In genomic region chr18:67475673-67476072, GRCh38 we compare ENCODE assay signal across 28 cellular contexts. TPM values are rescaled to one million over a fixed set of nuclear protein-coding genes. Genes with fewer than 3 reads are reported as not detected.
DNase-seq lines count a peak whose midpoint lies in the region; TF ChIP-seq lines count a peak whose summit lies in the region.
"Had no signal": no experiment of that assay in that cellular context is flagged by ENCODE, and none has a peak within 500 bp of the region (broad histone marks: within the 10 kb centered on the region; RNA-seq: fewer than 3 reads in every experiment).

No MANE protein-coding gene starts in this region.

- H2AFZ ChIP-seq in H9 (ENCODE audit: low read length) = no peak overlapping the region

- no peak overlapping the region for H2BK20ac ChIP-seq in H9 (ENCODE audit: low read depth, low read length, poor library complexity, severe bottlenecking)

- H4K5ac ChIP-seq in H9 (ENCODE audit: insufficient read length, low read depth, low read length) = no peak overlapping the region

- H3K14ac ChIP-seq in H9 (ENCODE audit: insufficient read depth, low read length) = no peak overlapping the region

- H3K4ac ChIP-seq in H9 (ENCODE audit: low read depth, low read length) = no peak overlapping the region

- no peak overlapping the region for H2BK120ac ChIP-seq in H9 (ENCODE audit: low read depth, low read length, poor library complexity, severe bottlenecking)

- H2BK15ac ChIP-seq in H9 (ENCODE audit: low read depth, low read length) = no peak overlapping the region

- H3T11ph ChIP-seq in H9 (ENCODE audit: low read length) = peak overlapping the region; percentile 53

- H4K91ac ChIP-seq in H9 (ENCODE audit: insufficient read length, low read depth, low read length) = no peak overlapping the region

- no peaks in the 10 kb centered on the region for H4K20me1 ChIP-seq in H9 (ENCODE audit: control insufficient read depth, insufficient read depth, insufficient read length)

- no peak overlapping the region for H4K8ac ChIP-seq in H9 (replicated peaks; ENCODE audit: insufficient read length, low read depth, low read length)

- no peaks in the 10 kb centered on the region for H3K27me3 ChIP-seq in H9 (ENCODE audit: insufficient read depth, low read length)
- H3K27me3 ChIP-seq: gastroesophageal sphincter, SJCRH30, stomach, tibial artery had no signal

- H3K4me1 Mint-ChIP-seq in H9 = peaks cover 4 to 5% of the 10 kb centered on the region in 2 experiments; a peak in 3 of 4 replicates
- H3K4me1 Mint-ChIP-seq: activated naive CD8-positive, alpha-beta T cell treated with anti-CD3 and anti-CD28 coated beads, Interleukin-2, amount 50 U/mL, for 24 hours; B cell had no signal

- no peak overlapping the region for H3K23ac ChIP-seq in H9 (ENCODE audit: insufficient read length, low read depth, low read length)

- H3K9me3 Mint-ChIP-seq in H9 = no peaks in the 10 kb centered on the region
- H3K9me3 Mint-ChIP-seq: activated naive CD8-positive, alpha-beta T cell treated with anti-CD3 and anti-CD28 coated beads, Interleukin-2, amount 50 U/mL, for 24 hours; natural killer cell treated with Interleukin-12 subunit alpha and Interleukin-12 subunit beta and Interleukin-15 and Interleukin-18, amount 100 ng/mL, for 72 hours; T-helper 1 cell treated with Interleukin-12 subunit alpha and Interleukin-12 subunit beta and Interleukin-4 antibody, amounts not matched to agents 30 μg/mL and 1 μg/mL, for 36 hours had no signal

- no peaks in the 10 kb centered on the region for H3K4me1 ChIP-seq in H9 (ENCODE audit: insufficient read depth, low read length)
- H3K4me1 ChIP-seq: gastroesophageal sphincter, SJCRH30, tibial artery had no signal

- H3K27ac ChIP-seq in H9 (ENCODE audit: insufficient read length, low read depth, low read length) = no peak overlapping the region
- H3K27ac ChIP-seq: gastroesophageal sphincter, SJCRH30, stomach, tibial artery had no signal

- no peaks in the 10 kb centered on the region; the same call in 1 of the 2 replicates for H3K27me3 Mint-ChIP-seq in H9 (ENCODE audit: low read depth)
- H3K27me3 Mint-ChIP-seq: activated naive CD8-positive, alpha-beta T cell treated with anti-CD3 and anti-CD28 coated beads, Interleukin-2, amount 50 U/mL, for 24 hours; B cell; natural killer cell treated with Interleukin-12 subunit alpha and Interleukin-12 subunit beta and Interleukin-15 and Interleukin-18, amount 100 ng/mL, for 72 hours had no signal

- H3K36me3 Mint-ChIP-seq in H9 (ENCODE audit: insufficient read depth in 1 of 3, low read depth in 3 of 3) = no peaks in the 10 kb centered on the region
- H3K36me3 Mint-ChIP-seq: natural killer cell treated with Interleukin-12 subunit alpha and Interleukin-12 subunit beta and Interleukin-15 and Interleukin-18, amount 100 ng/mL, for 72 hours had no signal

- no peaks in the 10 kb centered on the region for H3K23me2 ChIP-seq in H9 (ENCODE audit: insufficient read length, low read depth, low read length, poor library complexity, severe bottlenecking)

- no peaks in the 10 kb centered on the region for H3K79me2 ChIP-seq in H9 (ENCODE audit: insufficient read depth, low read length)

- no peak overlapping the region for H3K27ac Mint-ChIP-seq in H9
- H3K27ac Mint-ChIP-seq: activated naive CD8-positive, alpha-beta T cell treated with anti-CD3 and anti-CD28 coated beads, Interleukin-2, amount 50 U/mL, for 24 hours; B cell; natural killer cell treated with Interleukin-12 subunit alpha and Interleukin-12 subunit beta and Interleukin-15 and Interleukin-18, amount 100 ng/mL, for 72 hours; T-helper 1 cell treated with Interleukin-12 subunit alpha and Interleukin-12 subunit beta and Interleukin-4 antibody, amounts not matched to agents 30 μg/mL and 1 μg/mL, for 36 hours had no signal

- H2BK12ac ChIP-seq in H9 (ENCODE audit: insufficient read length, low read depth, low read length) = no peak overlapping the region

- H2AK5ac ChIP-seq in H9 (ENCODE audit: insufficient read length, low read length) = no peak overlapping the region

- DNase-seq in H9 (no peak), amniotic epithelial cell (ENCODE audit: low read depth) (peak; percentile 80), fibroblast of peridontal ligament (ENCODE audit: extremely low read depth) (peak; percentile 57), skeletal muscle cell (ENCODE audit: low read depth) (peak; percentile 53), amniotic stem cell (lab: John Stamatoyannopoulos, UW) (no peak), CD1c-positive myeloid dendritic cell (ENCODE audit: extremely low spot score) (no peak)
- DNase-seq in activated CD4-positive, CD25-positive, alpha-beta regulatory T cell (lab: John Stamatoyannopoulos, UW) = no peak
- DNase-seq: activated CD8-positive, alpha-beta memory T cell treated with anti-CD3 and anti-CD28 coated beads for 24 hours; activated gamma-delta T cell; activated naive CD8-positive, alpha-beta T cell treated with anti-CD3 and anti-CD28 coated beads, Interleukin-2, amount 50 U/mL, for 24 hours; activated T-cell treated with anti-CD3 and anti-CD28 coated beads, Interleukin-2, amount 50 U/mL, for 1 hour; dermis blood vessel endothelial cell; DMS53; islet precursor cell; MV-4-11; NCI-H1694; NCI-H510A treated with DMSO at 0.1 percent for 48 hours; NK-92 treated with Interleukin-12 subunit alpha and Interleukin-12 subunit beta, amount 100 ng/mL, for 24 hours; posterior cingulate gyrus; SJCRH30; stimulated activated CD8-positive, alpha-beta memory T cell treated with anti-CD3 and anti-CD28 coated beads, Interleukin-4, amount 100 ng/mL, for 48 hours; stomach; tibial artery had no signal

- H3K4me3 ChIP-seq in skeletal muscle cell (ENCODE audit: low read depth, low read length) = no peak overlapping the region
- H3K4me3 ChIP-seq: gastroesophageal sphincter, K562, SJCRH30, stomach, tibial artery had no signal

- H3K4me2 ChIP-seq in H9 (ENCODE audit: insufficient read depth, insufficient read length, low read length) = no peak overlapping the region

- no peak overlapping the region for H2BK5ac ChIP-seq in H9 (ENCODE audit: insufficient read length, low read length)

- no CpG with 5 or more reads among the region's 1 CpG for WGBS in H9 (ENCODE audit: extremely low coverage, insufficient read length, low lambda C conversion rate)

- no peaks in the 10 kb centered on the region for H3K9me3 ChIP-seq in H9 (ENCODE audit: control insufficient read depth, low read depth, low read length)
- H3K9me3 ChIP-seq: SJCRH30, stomach, tibial artery had no signal

- no peak overlapping the region for H3K4me3 Mint-ChIP-seq in H9
- H3K4me3 Mint-ChIP-seq: activated naive CD8-positive, alpha-beta T cell treated with anti-CD3 and anti-CD28 coated beads, Interleukin-2, amount 50 U/mL, for 24 hours; B cell; natural killer cell treated with Interleukin-12 subunit alpha and Interleukin-12 subunit beta and Interleukin-15 and Interleukin-18, amount 100 ng/mL, for 72 hours; T-helper 1 cell treated with Interleukin-12 subunit alpha and Interleukin-12 subunit beta and Interleukin-4 antibody, amounts not matched to agents 30 μg/mL and 1 μg/mL, for 36 hours had no signal

- no peak overlapping the region for H3K9ac ChIP-seq in H9 (ENCODE audit: extremely low read depth, insufficient read length, low read length)

- H3K18ac ChIP-seq in H9 (ENCODE audit: insufficient read length, low read depth, low read length) = no peak overlapping the region

- H3K56ac ChIP-seq in H9 (ENCODE audit: insufficient read length, low read depth, low read length) = no peak overlapping the region

- no peak for TF ChIP-seq CTCF in H9 (conservative IDR thresholded peaks at IDR 0.05)

- H3K79me1 ChIP-seq in H9 (ENCODE audit: insufficient read depth, low read depth, low read length, poor library complexity, severe bottlenecking) = no peaks in the 10 kb centered on the region

RNA-seq across cellular contexts. Expression of gene DSEL, which starts 40.8 kb away (rescaled TPM):
- total RNA-seq in H9 (2021) = 5.3 and 6.0 TPM in 2 replicates

Comparison
In these comparisons a context has a peak if more than half of its experiments do, and no peak if none do; other contexts are left out.
1. DNase-seq: peak in amniotic epithelial cell (single experiment), fibroblast of peridontal ligament (single experiment) and skeletal muscle cell (single experiment); none in H9 (single experiment), activated CD4-positive, CD25-positive, alpha-beta regulatory T cell (0 of 4), amniotic stem cell (single experiment) and CD1c-positive myeloid dendritic cell (single experiment).